8 cellular contexts compared by ENCODE assay signal in genomic region chr3:65963787-65964707, GRCh38.
DNase-seq lines count a peak whose midpoint lies in the region; ATAC-seq lines count a peak whose summit lies in the region.

No MANE protein-coding gene starts in this region.

- H3K36me3 ChIP-seq in adipocyte (ENCODE audit: control insufficient read depth, insufficient read depth, low read length, severe bottlenecking): no peaks in the 10 kb centered on the region
- H3K36me3 ChIP-seq in mesodermal cell (ENCODE audit: control insufficient read depth, insufficient read depth, low read length): no peaks in the 10 kb centered on the region
- H3K36me3 ChIP-seq in naive thymus-derived CD4-positive, alpha-beta T cell (ENCODE audit: control insufficient read depth in 2 of 3, insufficient read depth in 3 of 3, low read length in 3 of 3): no peaks in the 10 kb centered on the region

- DNase-seq in GM04504 (ENCODE audit: low read depth) (peak; percentile 79), adipocyte (ENCODE audit: low read depth) (peak; percentile 43), DMS 273 treated with DMSO at 0.1 percent for 48 hours (lab: John Stamatoyannopoulos, UW) (no peak)
- DNase-seq in activated effector memory CD4-positive, alpha-beta T cell treated with anti-CD3 and anti-CD28 coated beads, Interleukin-2, amount 50 U/mL, for 16 hours: no peak
- no peak for DNase-seq in naive thymus-derived CD4-positive, alpha-beta T cell

- peak overlapping the region in 1 of 9 donors; percentile 20 for H3K27ac Mint-ChIP-seq in naive thymus-derived CD4-positive, alpha-beta T cell

- peaks cover 16% of the 10 kb centered on the region for H3K4me1 ChIP-seq in adipocyte (ENCODE audit: control insufficient read depth, insufficient read depth, low read length)
- peaks cover 48% of the 10 kb centered on the region for H3K4me1 ChIP-seq in mesodermal cell (ENCODE audit: control insufficient read depth, insufficient read depth, low read length, poor library complexity, severe bottlenecking)
- no peaks in the 10 kb centered on the region for H3K4me1 ChIP-seq in naive thymus-derived CD4-positive, alpha-beta T cell (ENCODE audit: control insufficient read depth in 2 of 2, insufficient read depth in 2 of 2, low read length in 2 of 2)

- H3K27me3 Mint-ChIP-seq in naive thymus-derived CD4-positive, alpha-beta T cell: peaks cover 0 to 5% (median 3%) of the 10 kb centered on the region in 5 donors

- H3K9me3 Mint-ChIP-seq in naive thymus-derived CD4-positive, alpha-beta T cell: peaks cover 0 to 6% (median 1%) of the 10 kb centered on the region in 11 donors

- H3K9me3 ChIP-seq in adipocyte (ENCODE audit: control insufficient read depth, low read length) (no peaks in the 10 kb centered on the region), mesodermal cell (ENCODE audit: control insufficient read depth, low read length) (no peaks in the 10 kb centered on the region)
- H3K9me3 ChIP-seq in naive thymus-derived CD4-positive, alpha-beta T cell (ENCODE audit: control insufficient read depth in 2 of 3, low read length in 3 of 3): no peaks in the 10 kb centered on the region

- ATAC-seq in GM21423 (IDR thresholded peaks at IDR 0.05; ENCODE audit: unreplicated experiment): peak; percentile 96
- ATAC-seq in HG03558 (IDR thresholded peaks at IDR 0.05; ENCODE audit: extremely low read depth, unreplicated experiment): peak; percentile 91
- no peak for ATAC-seq in naive thymus-derived CD4-positive, alpha-beta T cell

- H3K4me3 ChIP-seq in adipocyte (ENCODE audit: low read length) (peak overlapping the region; percentile 15), mesodermal cell (ENCODE audit: extremely low read depth, insufficient read depth, low read length, poor library complexity, severe bottlenecking) (no peak overlapping the region)
- no peak overlapping the region for H3K4me3 ChIP-seq in naive thymus-derived CD4-positive, alpha-beta T cell (ENCODE audit: low read length)

- POLR2A ChIA-PET in naive thymus-derived CD4-positive, alpha-beta T cell (lab: Charles Lee): no interaction called here

- peak overlapping the region in 1 of 10 donors; percentile 31 for H3K4me3 Mint-ChIP-seq in naive thymus-derived CD4-positive, alpha-beta T cell

- intact Hi-C loops in naive thymus-derived CD4-positive, alpha-beta T cell (cut with micrococcal nuclease): no loop called here

- peak overlapping the region; percentile 23 for H3K27ac ChIP-seq in mesodermal cell (ENCODE audit: low read depth, low read length, severe bottlenecking)
- H3K27ac ChIP-seq in naive thymus-derived CD4-positive, alpha-beta T cell (ENCODE audit: low read depth, low read length): no peak overlapping the region

- 65 to 73% methylated on average over 3 of the region's 5 CpGs for WGBS in mesodermal cell (ENCODE audit: insufficient coverage in 2 of 2), 2 experiments

- CTCF ChIA-PET in naive thymus-derived CD4-positive, alpha-beta T cell (lab: Charles Lee): no interaction called here

- peaks cover 0 to 8% (median 0%) of the 10 kb centered on the region in 7 donors for H3K4me1 Mint-ChIP-seq in naive thymus-derived CD4-positive, alpha-beta T cell

- no peaks in the 10 kb centered on the region for H3K36me3 Mint-ChIP-seq in naive thymus-derived CD4-positive, alpha-beta T cell

- H3K27me3 ChIP-seq in adipocyte (replicated peaks; ENCODE audit: control insufficient read depth, insufficient read depth, low read length): no peaks in the 10 kb centered on the region
- no peaks in the 10 kb centered on the region for H3K27me3 ChIP-seq in naive thymus-derived CD4-positive, alpha-beta T cell (ENCODE audit: control insufficient read depth in 2 of 2, insufficient read depth in 2 of 2, low read length in 2 of 2)

- H3K9ac ChIP-seq in adipocyte (ENCODE audit: low read length): no peak overlapping the region

Comparison
In these comparisons a context has a peak if more than half of its experiments do, and no peak if none do; other contexts are left out.
1. DNase-seq: peak in GM04504 (single experiment) and adipocyte (single experiment); none in activated effector memory CD4-positive, alpha-beta T cell treated with anti-CD3 and anti-CD28 coated beads, Interleukin-2, amount 50 U/mL, for 16 hours (single experiment), DMS 273 treated with DMSO at 0.1 percent for 48 hours (single experiment) and naive thymus-derived CD4-positive, alpha-beta T cell (0 of 9).